Comparison of ENCODE assay signal across 8 cellular contexts in genomic region chr11:85855341-85855656, GRCh38.
DNase-seq lines count a peak whose midpoint lies in the region; ATAC-seq lines count a peak whose summit lies in the region.

Gene CCDC83 (plus strand): TSS chr11:85855383. CDS start chr11:85865124, 9,741 bp downstream.

- ATAC-seq in HG03457 (IDR thresholded peaks at IDR 0.05; ENCODE audit: unreplicated experiment) = no peak
- ATAC-seq in GM21529 (IDR thresholded peaks at IDR 0.05; ENCODE audit: unreplicated experiment) = no peak

- peak within 1 kb of the TSS; percentile 72 for H3K27ac ChIP-seq in substantia nigra (ENCODE audit: low read depth, low read length, poor library complexity, severe bottlenecking)

- DNase-seq in NCI-H2227 treated with DMSO at 0.1 percent for 48 hours (lab: John Stamatoyannopoulos, UW) (peak; percentile 64), NCI-H2227 (lab: John Stamatoyannopoulos, UW; ENCODE audit: unreplicated experiment) (no peak), amniotic epithelial cell (ENCODE audit: low read depth) (peak; percentile 6), inferior parietal cortex (ENCODE audit: extremely low spot score) (peak; percentile 12), substantia nigra (lab: John Stamatoyannopoulos, UW) (peak in 1 of 49 donors; percentile 28), NOMO-1 (lab: John Stamatoyannopoulos, UW; ENCODE audit: unreplicated experiment in 2 of 2) (no peak)

Comparison
In these comparisons a context has a peak if more than half of its experiments do, and no peak if none do; other contexts are left out.
1. DNase-seq: peak in NCI-H2227 treated with DMSO at 0.1 percent for 48 hours (single experiment), amniotic epithelial cell (single experiment) and inferior parietal cortex (single experiment); none in NCI-H2227 (single experiment) and NOMO-1 (0 of 2).